ENCODE assay signal across 9 cellular contexts in the genomic region with DNA sequence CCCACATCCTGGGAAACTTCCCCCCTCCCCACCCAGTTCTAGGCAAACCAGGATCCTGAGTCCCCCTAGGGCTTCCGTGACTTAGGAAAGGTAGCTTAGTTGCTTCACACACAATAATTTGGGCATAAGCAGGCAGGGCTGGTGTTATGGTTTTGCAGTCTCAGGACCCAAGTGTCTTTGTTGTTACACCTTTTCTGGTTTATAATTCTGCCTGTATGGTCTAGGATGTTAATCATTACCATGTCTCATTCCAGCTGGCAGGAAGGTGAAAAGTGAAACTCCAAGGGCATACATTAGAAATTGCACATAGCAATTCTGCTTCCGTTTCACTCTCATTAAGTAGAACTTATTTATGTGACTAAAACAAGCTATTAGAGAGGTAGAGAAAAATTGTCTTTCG. TPM values are rescaled to one million over a fixed set of nuclear protein-coding genes. Genes with fewer than 3 reads are reported as not detected.
DNase-seq lines count a peak whose midpoint lies in the region; ATAC-seq and TF ChIP-seq lines count a peak whose summit lies in the region.
"Had no signal": no experiment of that assay in that cellular context is flagged by ENCODE, and none has a peak within 500 bp of the region (broad histone marks: within the 10 kb centered on the region; RNA-seq: fewer than 3 reads in every experiment).

No MANE protein-coding gene starts in this region.

- CTCF ChIA-PET in activated CD4-positive, alpha-beta T cell treated with anti-CD3 and anti-CD28 coated beads, Interleukin-2, amount 10 ng/mL, durations not matched to agents 7 days and 5 days (lab: Charles Lee) = no interaction called here

- POLR2A ChIA-PET in activated CD4-positive, alpha-beta T cell treated with anti-CD3 and anti-CD28 coated beads, Interleukin-2, amount 10 ng/mL, durations not matched to agents 7 days and 5 days (lab: Charles Lee) = no interaction called here

- H3K4me1 ChIP-seq in duodenal mucosa (ENCODE audit: control insufficient read depth in 1 of 2, insufficient read depth in 2 of 2, low read length in 2 of 2) = peaks cover 4 to 27% of the 10 kb centered on the region in 2 donors
- peaks cover 20% of the 10 kb centered on the region; the same call in 1 of the 2 replicates for H3K4me1 ChIP-seq in GM23338 (ENCODE audit: insufficient read depth)
- H3K4me1 ChIP-seq: ascending aorta had no signal

- no peak overlapping the region for H3K4me3 Mint-ChIP-seq in activated CD4-positive, alpha-beta T cell treated with anti-CD3 and anti-CD28 coated beads, Interleukin-2, amount 10 ng/mL, durations not matched to agents 7 days and 5 days
- H3K4me3 Mint-ChIP-seq in GM23338 = no peak overlapping the region

- peaks cover 2% of the 10 kb centered on the region for H3K27me3 Mint-ChIP-seq in activated CD4-positive, alpha-beta T cell treated with anti-CD3 and anti-CD28 coated beads, Interleukin-2, amount 10 ng/mL, durations not matched to agents 7 days and 5 days
- peaks cover 2% of the 10 kb centered on the region for H3K27me3 Mint-ChIP-seq in GM23338 (ENCODE audit: insufficient read depth, low read depth, poor library complexity)

- TF ChIP-seq CTCF in GM23338 (conservative IDR thresholded peaks at IDR 0.05; ENCODE audit: low read depth in 2 of 2) = no peak

- no peaks in the 10 kb centered on the region for H3K9me2 ChIP-seq in GM23338 (ENCODE audit: insufficient read depth)

- no peaks in the 10 kb centered on the region for H3F3A ChIP-seq in GM23338 (replicated peaks; ENCODE audit: low read depth)

- no peaks in the 10 kb centered on the region for H3K36me3 ChIP-seq in duodenal mucosa (ENCODE audit: control insufficient read depth in 1 of 2, insufficient read depth in 2 of 2, low read length in 2 of 2)
- H3K36me3 ChIP-seq in GM23338 (ENCODE audit: insufficient read depth) = no peaks in the 10 kb centered on the region
- H3K36me3 ChIP-seq: ascending aorta had no signal

- no peak overlapping the region for H3K4me2 ChIP-seq in GM23338

- H3K79me2 ChIP-seq in GM23338 (replicated peaks; ENCODE audit: insufficient read depth) = peaks cover 61% of the 10 kb centered on the region

- H4K20me1 ChIP-seq in GM23338 (replicated peaks; ENCODE audit: insufficient read depth) = no peaks in the 10 kb centered on the region

- H3K36me3 Mint-ChIP-seq in activated CD4-positive, alpha-beta T cell treated with anti-CD3 and anti-CD28 coated beads, Interleukin-2, amount 10 ng/mL, durations not matched to agents 7 days and 5 days (ENCODE audit: low read depth) = no peaks in the 10 kb centered on the region
- H3K36me3 Mint-ChIP-seq in GM23338 (ENCODE audit: low read depth) = peaks cover 29% of the 10 kb centered on the region

- H3K9me3 ChIP-seq in duodenal mucosa (ENCODE audit: control insufficient read depth in 1 of 2, low read length in 2 of 2) = no peaks in the 10 kb centered on the region
- H3K9me3 ChIP-seq: ascending aorta had no signal

- no peak overlapping the region for H2AFZ ChIP-seq in GM23338

- no peak overlapping the region for H3K27ac Mint-ChIP-seq in activated CD4-positive, alpha-beta T cell treated with anti-CD3 and anti-CD28 coated beads, Interleukin-2, amount 10 ng/mL, durations not matched to agents 7 days and 5 days
- no peak overlapping the region for H3K27ac Mint-ChIP-seq in GM23338

- no peaks in the 10 kb centered on the region for H3K4me1 Mint-ChIP-seq in activated CD4-positive, alpha-beta T cell treated with anti-CD3 and anti-CD28 coated beads, Interleukin-2, amount 10 ng/mL, durations not matched to agents 7 days and 5 days
- H3K4me1 Mint-ChIP-seq in GM23338 = peaks cover 10% of the 10 kb centered on the region

- H3K27ac ChIP-seq in duodenal mucosa (ENCODE audit: low read depth, low read length) (peak overlapping the region; percentile 65), substantia nigra (ENCODE audit: low read depth, low read length, poor library complexity, severe bottlenecking) (peak overlapping the region; percentile 7), GM23338 (ENCODE audit: low read depth) (no peak overlapping the region)
- H3K27ac ChIP-seq: ascending aorta had no signal

- H3K27me3 ChIP-seq in duodenal mucosa (ENCODE audit: control insufficient read depth in 1 of 2, insufficient read depth in 2 of 2, low read length in 2 of 2) (no peaks in the 10 kb centered on the region), GM23338 (ENCODE audit: insufficient read depth) (no peaks in the 10 kb centered on the region)
- H3K27me3 ChIP-seq: ascending aorta had no signal

- peak overlapping the region; percentile 53 to 55 for H3K9ac ChIP-seq in duodenal mucosa (ENCODE audit: low read depth in 1 of 2, low read length in 2 of 2)

- ATAC-seq in GM19463 (IDR thresholded peaks at IDR 0.05; ENCODE audit: unreplicated experiment) = peak; percentile 85
- ATAC-seq in HG03460 (IDR thresholded peaks at IDR 0.05; ENCODE audit: unreplicated experiment) = peak; percentile 76
- ATAC-seq in GM23338 = no peak
- ATAC-seq in HG02870 (IDR thresholded peaks at IDR 0.05; ENCODE audit: unreplicated experiment) = no peak

- no peak for DNase-seq in substantia nigra (lab: John Stamatoyannopoulos, UW)
- DNase-seq in activated CD4-positive, alpha-beta T cell treated with anti-CD3 and anti-CD28 coated beads, Interleukin-2, amount 10 ng/mL, durations not matched to agents 7 days and 5 days = no peak
- no peak for DNase-seq in GM23338 (ENCODE audit: low spot score)
- DNase-seq: EL had no signal

- peak overlapping the region; percentile 60 to 63 for H3K4me3 ChIP-seq in duodenal mucosa (ENCODE audit: low read depth in 1 of 2, low read length in 2 of 2)
- no peak overlapping the region for H3K4me3 ChIP-seq in GM23338
- H3K4me3 ChIP-seq: ascending aorta had no signal

- H3K9me3 Mint-ChIP-seq in activated CD4-positive, alpha-beta T cell treated with anti-CD3 and anti-CD28 coated beads, Interleukin-2, amount 10 ng/mL, durations not matched to agents 7 days and 5 days = no peaks in the 10 kb centered on the region
- H3K9me3 Mint-ChIP-seq in GM23338 = peaks cover 18% of the 10 kb centered on the region

TF ChIP-seq in GM23338, 12 proteins besides CTCF, POLR2A, EP300 and RAD21 (continues in another document):
- TF ChIP-seq, protein P1, sequence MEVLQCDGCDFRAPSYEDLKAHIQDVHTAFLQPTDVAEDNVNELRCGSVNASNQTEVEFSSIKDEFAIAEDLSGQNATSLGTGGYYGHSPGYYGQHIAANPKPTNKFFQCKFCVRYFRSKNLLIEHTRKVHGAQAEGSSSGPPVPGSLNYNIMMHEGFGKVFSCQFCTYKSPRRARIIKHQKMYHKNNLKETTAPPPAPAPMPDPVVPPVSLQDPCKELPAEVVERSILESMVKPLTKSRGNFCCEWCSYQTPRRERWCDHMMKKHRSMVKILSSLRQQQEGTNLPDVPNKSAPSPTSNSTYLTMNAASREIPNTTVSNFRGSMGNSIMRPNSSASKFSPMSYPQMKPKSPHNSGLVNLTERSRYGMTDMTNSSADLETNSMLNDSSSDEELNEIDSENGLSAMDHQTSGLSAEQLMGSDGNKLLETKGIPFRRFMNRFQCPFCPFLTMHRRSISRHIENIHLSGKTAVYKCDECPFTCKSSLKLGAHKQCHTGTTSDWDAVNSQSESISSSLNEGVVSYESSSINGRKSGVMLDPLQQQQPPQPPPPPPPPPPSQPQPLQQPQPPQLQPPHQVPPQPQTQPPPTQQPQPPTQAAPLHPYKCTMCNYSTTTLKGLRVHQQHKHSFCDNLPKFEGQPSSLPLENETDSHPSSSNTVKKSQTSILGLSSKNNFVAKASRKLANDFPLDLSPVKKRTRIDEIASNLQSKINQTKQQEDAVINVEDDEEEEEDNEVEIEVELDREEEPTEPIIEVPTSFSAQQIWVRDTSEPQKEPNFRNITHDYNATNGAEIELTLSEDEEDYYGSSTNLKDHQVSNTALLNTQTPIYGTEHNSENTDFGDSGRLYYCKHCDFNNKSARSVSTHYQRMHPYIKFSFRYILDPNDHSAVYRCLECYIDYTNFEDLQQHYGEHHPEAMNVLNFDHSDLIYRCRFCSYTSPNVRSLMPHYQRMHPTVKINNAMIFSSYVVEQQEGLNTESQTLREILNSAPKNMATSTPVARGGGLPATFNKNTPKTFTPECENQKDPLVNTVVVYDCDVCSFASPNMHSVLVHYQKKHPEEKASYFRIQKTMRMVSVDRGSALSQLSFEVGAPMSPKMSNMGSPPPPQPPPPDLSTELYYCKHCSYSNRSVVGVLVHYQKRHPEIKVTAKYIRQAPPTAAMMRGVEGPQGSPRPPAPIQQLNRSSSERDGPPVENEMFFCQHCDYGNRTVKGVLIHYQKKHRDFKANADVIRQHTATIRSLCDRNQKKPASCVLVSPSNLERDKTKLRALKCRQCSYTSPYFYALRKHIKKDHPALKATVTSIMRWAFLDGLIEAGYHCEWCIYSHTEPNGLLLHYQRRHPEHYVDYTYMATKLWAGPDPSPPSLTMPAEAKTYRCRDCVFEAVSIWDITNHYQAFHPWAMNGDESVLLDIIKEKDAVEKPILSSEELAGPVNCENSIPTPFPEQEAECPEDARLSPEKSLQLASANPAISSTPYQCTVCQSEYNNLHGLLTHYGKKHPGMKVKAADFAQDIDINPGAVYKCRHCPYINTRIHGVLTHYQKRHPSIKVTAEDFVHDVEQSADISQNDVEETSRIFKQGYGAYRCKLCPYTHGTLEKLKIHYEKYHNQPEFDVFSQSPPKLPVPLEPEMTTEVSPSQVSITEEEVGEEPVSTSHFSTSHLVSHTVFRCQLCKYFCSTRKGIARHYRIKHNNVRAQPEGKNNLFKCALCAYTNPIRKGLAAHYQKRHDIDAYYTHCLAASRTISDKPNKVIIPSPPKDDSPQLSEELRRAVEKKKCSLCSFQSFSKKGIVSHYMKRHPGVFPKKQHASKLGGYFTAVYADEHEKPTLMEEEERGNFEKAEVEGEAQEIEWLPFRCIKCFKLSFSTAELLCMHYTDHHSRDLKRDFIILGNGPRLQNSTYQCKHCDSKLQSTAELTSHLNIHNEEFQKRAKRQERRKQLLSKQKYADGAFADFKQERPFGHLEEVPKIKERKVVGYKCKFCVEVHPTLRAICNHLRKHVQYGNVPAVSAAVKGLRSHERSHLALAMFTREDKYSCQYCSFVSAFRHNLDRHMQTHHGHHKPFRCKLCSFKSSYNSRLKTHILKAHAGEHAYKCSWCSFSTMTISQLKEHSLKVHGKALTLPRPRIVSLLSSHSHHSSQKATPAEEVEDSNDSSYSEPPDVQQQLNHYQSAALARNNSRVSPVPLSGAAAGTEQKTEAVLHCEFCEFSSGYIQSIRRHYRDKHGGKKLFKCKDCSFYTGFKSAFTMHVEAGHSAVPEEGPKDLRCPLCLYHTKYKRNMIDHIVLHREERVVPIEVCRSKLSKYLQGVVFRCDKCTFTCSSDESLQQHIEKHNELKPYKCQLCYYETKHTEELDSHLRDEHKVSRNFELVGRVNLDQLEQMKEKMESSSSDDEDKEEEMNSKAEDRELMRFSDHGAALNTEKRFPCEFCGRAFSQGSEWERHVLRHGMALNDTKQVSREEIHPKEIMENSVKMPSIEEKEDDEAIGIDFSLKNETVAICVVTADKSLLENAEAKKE (CRISPR knock-in tag; IDR thresholded peaks at IDR 0.05) = no peak
- TF ChIP-seq JUNB (IDR thresholded peaks at IDR 0.05; ENCODE audit: unreplicated experiment) (no peak), ZNF331 (CRISPR knock-in tag; IDR thresholded peaks at IDR 0.05; ENCODE audit: low read depth) (no peak)

RNA-seq across cellular contexts. Expression of a gene that starts 16.8 kb away (rescaled TPM):
- under 1 TPM; 0.12 to 0.19 TPM for total RNA-seq in activated CD4-positive, alpha-beta T cell treated with anti-CD3 and anti-CD28 coated beads, Interleukin-2, amount 10 ng/mL, durations not matched to agents 7 days and 5 days
- 39.0 and 47.1 TPM in 2 replicates for total RNA-seq in GM23338 (2014; rRNA removed; shearing (Covaris generic))
- polyA plus RNA-seq in GM23338 (2016; fragmentation: Nextera tagmentation; extraction: Ambion mirVana) = 12.3 and 14.9 TPM in 2 replicates
- total RNA-seq: ascending aorta had no signal

Comparison
In these comparisons a context has a peak if more than half of its experiments do, and no peak if none do; other contexts are left out.
1. ATAC-seq: peak in GM19463 (single experiment) and HG03460 (single experiment); none in GM23338 (single experiment) and HG02870 (single experiment).
2. RNA of a gene that starts 16.8 kb away (total RNA-seq): 39.0 to 47.1 TPM in GM23338; 0.12 to 0.19 TPM in activated CD4-positive, alpha-beta T cell treated with anti-CD3 and anti-CD28 coated beads, Interleukin-2, amount 10 ng/mL, durations not matched to agents 7 days and 5 days; every median in the first group is over 10 times any median in the second.